ENCODE assay signal across 15 cellular contexts in genomic region chr5:151183451-151184245, GRCh38. TPM values are rescaled to one million over a fixed set of nuclear protein-coding genes. Genes with fewer than 3 reads are reported as not detected.
DNase-seq lines count a peak whose midpoint lies in the region; ATAC-seq and TF ChIP-seq lines count a peak whose summit lies in the region.
"Had no signal": no experiment of that assay in that cellular context is flagged by ENCODE, and none has a peak within 500 bp of the region (broad histone marks: within the 10 kb centered on the region; RNA-seq: fewer than 3 reads in every experiment).

No MANE protein-coding gene starts in this region.

- peak overlapping the region in 4 of 7 donors; percentile 29 to 63 (median 40) for H3K27ac Mint-ChIP-seq in CD4-positive, alpha-beta memory T cell
- peak overlapping the region; percentile 43 for H3K27ac Mint-ChIP-seq in activated naive CD8-positive, alpha-beta T cell treated with anti-CD3 and anti-CD28 coated beads, Interleukin-2, amount 50 U/mL, for 24 hours
- H3K27ac Mint-ChIP-seq: activated B cell treated with CpG ODN at 0.5 μM for 24 hours had no signal

- TF ChIP-seq CTCF in HEK293 (tag by site-specific recombination; IDR thresholded peaks at IDR 0.05) (no peak), mucosa of descending colon (IDR thresholded peaks at IDR 0.05) (no peak)

- no peaks in the 10 kb centered on the region for H3K27me3 Mint-ChIP-seq in CD4-positive, alpha-beta memory T cell
- no peaks in the 10 kb centered on the region for H3K27me3 Mint-ChIP-seq in activated naive CD8-positive, alpha-beta T cell treated with anti-CD3 and anti-CD28 coated beads, Interleukin-2, amount 50 U/mL, for 24 hours
- H3K27me3 Mint-ChIP-seq: activated B cell treated with CpG ODN at 0.5 μM for 24 hours had no signal

- no peaks in the 10 kb centered on the region for H3K27me3 ChIP-seq in CD4-positive, alpha-beta memory T cell (ENCODE audit: insufficient read depth, low read length)
- H3K27me3 ChIP-seq: heart left ventricle had no signal

- H3K4me1 ChIP-seq in CD4-positive, alpha-beta memory T cell (ENCODE audit: insufficient read depth, low read length), result no peaks in the 10 kb centered on the region
- H3K4me1 ChIP-seq in HEK293 (ENCODE audit: control insufficient read depth, insufficient read depth, low read length), result no peaks in the 10 kb centered on the region
- H3K4me1 ChIP-seq in mucosa of descending colon (ENCODE audit: low read depth), result no peaks in the 10 kb centered on the region

- H3K9me3 ChIP-seq in CD4-positive, alpha-beta memory T cell (ENCODE audit: control insufficient read depth in 1 of 2, low read length in 2 of 2), result no peaks in the 10 kb centered on the region
- H3K9me3 ChIP-seq in HEK293 (ENCODE audit: control insufficient read depth, insufficient read depth, low read depth, low read length), result no peaks in the 10 kb centered on the region
- no peaks in the 10 kb centered on the region for H3K9me3 ChIP-seq in mucosa of descending colon

- peaks cover 49 to 72% of the 10 kb centered on the region in 2 donors for H3K36me3 Mint-ChIP-seq in CD4-positive, alpha-beta memory T cell
- H3K36me3 Mint-ChIP-seq in activated naive CD8-positive, alpha-beta T cell treated with anti-CD3 and anti-CD28 coated beads, Interleukin-2, amount 50 U/mL, for 24 hours (ENCODE audit: low read depth), result peaks cover 17% of the 10 kb centered on the region

- H3K9me3 Mint-ChIP-seq in CD4-positive, alpha-beta memory T cell, result peaks cover 0 to under 1% (median 0%) of the 10 kb centered on the region in 8 donors
- H3K9me3 Mint-ChIP-seq in activated naive CD8-positive, alpha-beta T cell treated with anti-CD3 and anti-CD28 coated beads, Interleukin-2, amount 50 U/mL, for 24 hours, result no peaks in the 10 kb centered on the region

- no peak overlapping the region for H3K4me3 ChIP-seq in CD4-positive, alpha-beta memory T cell (ENCODE audit: low read length in 2 of 2)
- no peak overlapping the region for H3K4me3 ChIP-seq in HEK293 (ENCODE audit: low read depth, low read length)
- no peak overlapping the region for H3K4me3 ChIP-seq in mucosa of descending colon
- H3K4me3 ChIP-seq: heart left ventricle, K562 had no signal

- H3K4me3 Mint-ChIP-seq in CD4-positive, alpha-beta memory T cell, result no peak overlapping the region
- H3K4me3 Mint-ChIP-seq in activated naive CD8-positive, alpha-beta T cell treated with anti-CD3 and anti-CD28 coated beads, Interleukin-2, amount 50 U/mL, for 24 hours, result no peak overlapping the region
- H3K4me3 Mint-ChIP-seq: activated B cell treated with CpG ODN at 0.5 μM for 24 hours had no signal

- DNase-seq in CD4-positive, alpha-beta memory T cell, result no peak
- no peak for DNase-seq in activated naive CD8-positive, alpha-beta T cell treated with anti-CD3 and anti-CD28 coated beads, Interleukin-2, amount 50 U/mL, for 24 hours
- DNase-seq in mucosa of descending colon, result no peak
- no peak for DNase-seq in activated CD4-positive, alpha-beta T cell treated with anti-CD3 and anti-CD28 coated beads for 48 hours
- DNase-seq in stimulated activated CD4-positive, alpha-beta T cell treated with anti-CD3 and anti-CD28 coated beads, Interleukin-1b, Interleukin-23, amount 100 ng/mL, for 48 hours, result no peak
- DNase-seq in SKM-1 (lab: John Stamatoyannopoulos, UW; ENCODE audit: unreplicated experiment), result no peak
- DNase-seq: activated B cell treated with CpG ODN at 0.5 μM for 24 hours; aorta; heart left ventricle; left colon; NK-92 treated with Interleukin-12 subunit alpha and Interleukin-12 subunit beta, amount 100 ng/mL, for 24 hours had no signal

- POLR2A ChIA-PET in CD4-positive, alpha-beta memory T cell (lab: Charles Lee; ENCODE audit: partially characterized antibody), result interaction anchor here (0.6 to 1.2 kb wide), 4 partner anchors 10 to 55 kb away, joined by 3 to 4 read pairs (median 3); partner anchors contain the start of gene CCDC69
- POLR2A ChIA-PET in HEK293 (lab: Yijun Ruan, JAX), result no interaction called here

- CTCF ChIA-PET in CD4-positive, alpha-beta memory T cell (lab: Charles Lee; ENCODE audit: partially characterized antibody), result interaction anchor here (1.2 to 3.1 kb wide), 6 partner anchors 19 to 132 kb away, joined by 3 to 16 read pairs (median 6); no protein-coding TSS in a partner anchor
- CTCF ChIA-PET in HEK293 (lab: Yijun Ruan, JAX), result interaction anchor here (1.0 to 1.2 kb wide), 3 partner anchors 18 to 132 kb away, joined by 3 to 4 read pairs (median 4); no protein-coding TSS in a partner anchor

- peaks cover 66% of the 10 kb centered on the region for H3K36me3 ChIP-seq in CD4-positive, alpha-beta memory T cell (ENCODE audit: insufficient read depth, low read length)
- H3K36me3 ChIP-seq in HEK293 (ENCODE audit: control insufficient read depth in 2 of 2, insufficient read depth in 1 of 2, low read length in 2 of 2) (peaks cover 0 to 8% of the 10 kb centered on the region in 2 experiments; a peak in 1 of 3 replicates), mucosa of descending colon (ENCODE audit: low read depth) (no peaks in the 10 kb centered on the region)

- intact Hi-C loops in CD4-positive, alpha-beta memory T cell (cut with micrococcal nuclease), result no loop called here
- intact Hi-C loops in mucosa of descending colon (cut with DNase I, micrococcal nuclease), result no loop called here

- peaks cover 8 to 11% (median 10%) of the 10 kb centered on the region in 4 donors for H3K4me1 Mint-ChIP-seq in CD4-positive, alpha-beta memory T cell
- H3K4me1 Mint-ChIP-seq in activated naive CD8-positive, alpha-beta T cell treated with anti-CD3 and anti-CD28 coated beads, Interleukin-2, amount 50 U/mL, for 24 hours, result peaks cover 11% of the 10 kb centered on the region

- H3K27ac ChIP-seq in CD4-positive, alpha-beta memory T cell (ENCODE audit: low read depth, low read length), result no peak overlapping the region
- H3K27ac ChIP-seq in HEK293 (ENCODE audit: extremely low read depth, low read depth, low read length), result no peak overlapping the region
- H3K27ac ChIP-seq: heart left ventricle had no signal

- no peak for ATAC-seq in activated naive CD8-positive, alpha-beta T cell treated with anti-CD3 and anti-CD28 coated beads, Interleukin-2, amount 50 U/mL, for 24 hours
- ATAC-seq in mucosa of descending colon, result peak; percentile 16
- no peak for ATAC-seq in GM19324 (IDR thresholded peaks at IDR 0.05; ENCODE audit: low FRiP score, unreplicated experiment)
- ATAC-seq: heart left ventricle, K562, left colon had no signal

TF ChIP-seq in HEK293, 187 proteins besides CTCF, POLR2A, EP300 and RAD21:
- TF ChIP-seq ZNF391 (tag by site-specific recombination; IDR thresholded peaks at IDR 0.05; ENCODE audit: borderline replicate concordance, low read depth) (no peak), WT1 (tag by site-specific recombination; IDR thresholded peaks at IDR 0.05) (peak; percentile 85), PRDM6 (tag by site-specific recombination; IDR thresholded peaks at IDR 0.05) (0 out of 2 replicates have a peak, but pooled peaks have one; percentile 35), BCL11B (tag by site-specific recombination; IDR thresholded peaks at IDR 0.05; ENCODE audit: low read depth) (no peak), GFI1B (tag by site-specific recombination; IDR thresholded peaks at IDR 0.05) (peak; percentile 76), ZNF19 (tag by site-specific recombination; IDR thresholded peaks at IDR 0.05; ENCODE audit: low read depth) (no peak), ZEB2 (tag by site-specific recombination; IDR thresholded peaks at IDR 0.05) (0 out of 2 replicates have a peak, but pooled peaks have one; percentile 23), ZNF175 (tag by site-specific recombination; IDR thresholded peaks at IDR 0.05) (no peak)

RNA-seq across cellular contexts. Expression of gene ANXA6, which starts 26.1 kb away (rescaled TPM):
- total RNA-seq in CD4-positive, alpha-beta memory T cell, result 100 to 1,000 TPM; 318 to 342 TPM
- polyA plus RNA-seq in CD4-positive, alpha-beta memory T cell, result 100 to 1,000 TPM; 229 to 330 TPM
- total RNA-seq in mucosa of descending colon, result 100 to 1,000 TPM in 1 of 3 donors, 10 to 100 TPM in 2; 21.4 to 180 (median 68.0) TPM

RNA-seq across cellular contexts. Expression of gene CCDC69, which starts 40.2 kb away (rescaled TPM):
- total RNA-seq in CD4-positive, alpha-beta memory T cell, result 10 to 100 TPM; 93.5 to 93.9 TPM
- 10 to 100 TPM; 38.9 to 83.0 TPM for polyA plus RNA-seq in CD4-positive, alpha-beta memory T cell
- total RNA-seq in mucosa of descending colon, result 100 to 1,000 TPM in 1 of 3 donors, 10 to 100 TPM in 1, 1 to 10 TPM in 1; 8.8 to 190 (median 23.4) TPM
- polyA plus RNA-seq: neural cell had no signal
